Comparison of ENCODE assay signal across 16 cellular contexts in genomic region chr7:41821521-41822213, GRCh38.
DNase-seq lines count a peak whose midpoint lies in the region; ATAC-seq and TF ChIP-seq lines count a peak whose summit lies in the region.
"Had no signal": no experiment of that assay in that cellular context is flagged by ENCODE, and none has a peak within 500 bp of the region (broad histone marks: within the 10 kb centered on the region; RNA-seq: fewer than 3 reads in every experiment).

No MANE protein-coding gene starts in this region.

- H3K36me3 Mint-ChIP-seq in chondrocyte (ENCODE audit: low read depth) (peaks cover 11% of the 10 kb centered on the region), osteocyte (ENCODE audit: unreplicated experiment) (peaks cover 10% of the 10 kb centered on the region)
- H3K36me3 Mint-ChIP-seq: CD4-positive, alpha-beta memory T cell had no signal

- 0 out of 2 replicates have a peak overlapping the region, but pooled peaks have one; percentile 39 for H2AFZ ChIP-seq in Loucy (ENCODE audit: low read length)

- no peak overlapping the region for H3K4me2 ChIP-seq in Loucy (ENCODE audit: low read depth, low read length, poor library complexity, severe bottlenecking)

- H3K79me2 ChIP-seq in Loucy (ENCODE audit: insufficient read depth, low read length), result no peaks in the 10 kb centered on the region

- peaks cover 58% of the 10 kb centered on the region for H3K4me1 ChIP-seq in A673 (ENCODE audit: insufficient read depth, low read length, poor library complexity, severe bottlenecking)
- H3K4me1 ChIP-seq in Loucy (ENCODE audit: insufficient read depth, low read length, poor library complexity, severe bottlenecking), result peaks cover 19% of the 10 kb centered on the region

- no peak overlapping the region for H3K4me3 Mint-ChIP-seq in chondrocyte (ENCODE audit: unreplicated experiment)
- H3K4me3 Mint-ChIP-seq in osteocyte (ENCODE audit: unreplicated experiment), result no peak overlapping the region
- H3K4me3 Mint-ChIP-seq: B cell; CD4-positive, alpha-beta memory T cell had no signal

- H3K36me3 ChIP-seq in A673 (ENCODE audit: insufficient read depth, low read length, poor library complexity, severe bottlenecking) (peaks cover 6% of the 10 kb centered on the region), Loucy (ENCODE audit: insufficient read depth, low read length) (no peaks in the 10 kb centered on the region)

- intact Hi-C loops in A673 (cut with micrococcal nuclease; ENCODE audit: unreplicated experiment), result loop anchor here (2.0 to 10.0 kb wide), 4 partner anchors 65 to 503 kb away; no protein-coding TSS in a partner anchor

- H3K27ac Mint-ChIP-seq in chondrocyte (ENCODE audit: unreplicated experiment) (peak overlapping the region; percentile 90), osteocyte (ENCODE audit: unreplicated experiment) (peak overlapping the region; percentile 91)
- H3K27ac Mint-ChIP-seq: B cell; CD4-positive, alpha-beta memory T cell had no signal

- H3K9ac ChIP-seq in Loucy (ENCODE audit: low read depth, low read length, poor library complexity, severe bottlenecking), result no peak overlapping the region

- TF ChIP-seq CTCF in A673 (conservative IDR thresholded peaks at IDR 0.05; ENCODE audit: low read depth, low read length) (no peak), Loucy (conservative IDR thresholded peaks at IDR 0.05; ENCODE audit: low read length) (no peak), chondrocyte (IDR thresholded peaks at IDR 0.05) (no peak), osteocyte (IDR thresholded peaks at IDR 0.05) (no peak)

- H4K20me1 ChIP-seq in Loucy (ENCODE audit: insufficient read depth, low read length, poor library complexity, severe bottlenecking), result no peaks in the 10 kb centered on the region

- H3K27ac ChIP-seq in A673 (ENCODE audit: low read depth, low read length, poor library complexity, severe bottlenecking), result peak overlapping the region; percentile 97
- H3K27ac ChIP-seq: HL-60 had no signal

- peaks cover 14% of the 10 kb centered on the region for H3K9me3 Mint-ChIP-seq in chondrocyte (ENCODE audit: low read depth)
- H3K9me3 Mint-ChIP-seq in osteocyte (ENCODE audit: unreplicated experiment), result peaks cover 11% of the 10 kb centered on the region

- BruUV-seq in A673 (replicated peaks; lab: Mats Ljungman, UMichigan), result no TSS peak

- peak; percentile 94 for DNase-seq in A673 (ENCODE audit: low spot score)
- DNase-seq in chondrocyte (ENCODE audit: low spot score), result no peak
- no peak for DNase-seq in osteocyte (ENCODE audit: extremely low spot score, unreplicated experiment)
- DNase-seq in GM03348 (ENCODE audit: low spot score), result no peak
- DNase-seq in stimulated activated CD4-positive, alpha-beta T cell treated with anti-CD3 and anti-CD28 coated beads, Interleukin-4, amount 100 ng/mL, for 24 hours, result no peak
- no peak for DNase-seq in NCI-H1694 treated with DMSO at 0.1 percent for 48 hours (lab: John Stamatoyannopoulos, UW)
- DNase-seq: C1 segment of cervical spinal cord; CD4-positive, alpha-beta memory T cell; DMS153; DND-41; GDM1 had no signal

- no peaks in the 10 kb centered on the region for H3K9me2 ChIP-seq in Loucy (replicated peaks; ENCODE audit: low read depth, low read length)

- H3K9me3 ChIP-seq in A673 (ENCODE audit: low read depth, low read length, poor library complexity, severe bottlenecking), result peaks cover 13% of the 10 kb centered on the region
- H3K9me3 ChIP-seq in Loucy (ENCODE audit: insufficient read depth, low read depth, low read length), result peaks cover 5% of the 10 kb centered on the region; the same call in 1 of the 2 replicates

- ATAC-seq in esophagus mucosa, result no peak
- ATAC-seq: HCT116 had no signal

- H3K27me3 ChIP-seq in A673 (replicated peaks; ENCODE audit: insufficient read depth, low read depth, low read length, poor library complexity) (no peaks in the 10 kb centered on the region), Loucy (ENCODE audit: insufficient read depth, low read length, poor library complexity, severe bottlenecking) (no peaks in the 10 kb centered on the region)

- H3K4me1 Mint-ChIP-seq in chondrocyte (ENCODE audit: low read depth), result peaks cover 79% of the 10 kb centered on the region
- peaks cover 81% of the 10 kb centered on the region for H3K4me1 Mint-ChIP-seq in osteocyte (ENCODE audit: unreplicated experiment)
- H3K4me1 Mint-ChIP-seq: CD4-positive, alpha-beta memory T cell had no signal

- H3K27me3 Mint-ChIP-seq in chondrocyte (ENCODE audit: low read depth) (no peaks in the 10 kb centered on the region), osteocyte (ENCODE audit: unreplicated experiment) (no peaks in the 10 kb centered on the region)

- POLR2A ChIA-PET in A673 (lab: Charles Lee; ENCODE audit: low non-redundant PET), result no interaction called here

- CTCF ChIA-PET in A673 (lab: Charles Lee), result no interaction called here

- H3K4me3 ChIP-seq in A673 (ENCODE audit: low read depth, low read length, poor library complexity, severe bottlenecking) (no peak overlapping the region), Loucy (ENCODE audit: low read length, poor library complexity, severe bottlenecking) (no peak overlapping the region)

- no peaks in the 10 kb centered on the region for H3F3A ChIP-seq in Loucy (ENCODE audit: low read depth)
